23 cellular contexts compared by ENCODE assay signal in the genomic region with DNA sequence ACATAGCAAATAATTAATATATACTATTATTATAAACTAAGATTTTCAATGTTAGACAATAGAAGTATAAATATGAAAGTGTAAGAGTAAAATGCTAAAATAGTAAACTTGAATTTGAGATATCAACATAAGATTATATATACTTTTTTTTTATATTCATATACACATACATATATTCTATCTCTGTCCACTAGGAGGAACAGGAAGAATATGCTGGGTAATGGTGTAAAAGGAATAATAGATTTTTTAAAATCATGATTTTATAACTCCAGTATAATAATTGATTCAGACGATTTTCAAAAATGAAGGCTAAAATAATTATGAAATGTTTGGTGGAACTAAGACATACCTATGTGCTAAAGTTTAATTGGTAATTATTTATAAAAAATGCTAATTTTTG. TPM values are rescaled to one million over a fixed set of nuclear protein-coding genes. Genes with fewer than 3 reads are reported as not detected.
DNase-seq lines count a peak whose midpoint lies in the region; ATAC-seq and TF ChIP-seq lines count a peak whose summit lies in the region.
"Had no signal": no experiment of that assay in that cellular context is flagged by ENCODE, and none has a peak within 500 bp of the region (broad histone marks: within the 10 kb centered on the region; RNA-seq: fewer than 3 reads in every experiment).

No MANE protein-coding gene starts in this region.

- H3K27ac ChIP-seq in SK-N-SH (ENCODE audit: low read depth in 2 of 2, low read length in 1 of 2): no peak overlapping the region
- no peak overlapping the region for H3K27ac ChIP-seq in MM.1S (ENCODE audit: low read length)

- H3K36me3 Mint-ChIP-seq in chondrocyte (ENCODE audit: low read depth): peaks cover 14% of the 10 kb centered on the region
- peaks cover 19% of the 10 kb centered on the region for H3K36me3 Mint-ChIP-seq in glutamatergic neuron (ENCODE audit: unreplicated experiment)
- no peaks in the 10 kb centered on the region for H3K36me3 Mint-ChIP-seq in type B pancreatic cell
- H3K36me3 Mint-ChIP-seq: CD14-positive monocyte, IgD-negative memory B cell had no signal

- H3K9me2 ChIP-seq in SK-N-SH (no peaks in the 10 kb centered on the region), MM.1S (replicated peaks; ENCODE audit: insufficient read depth, low read length) (no peaks in the 10 kb centered on the region)

- H3K79me2 ChIP-seq in SK-N-SH (ENCODE audit: insufficient read depth) (no peaks in the 10 kb centered on the region), MM.1S (ENCODE audit: low read length) (no peaks in the 10 kb centered on the region)

- H3F3A ChIP-seq in SK-N-SH (replicated peaks; ENCODE audit: insufficient read depth): no peaks in the 10 kb centered on the region
- H3F3A ChIP-seq in MM.1S (ENCODE audit: insufficient read depth, low read length): no peaks in the 10 kb centered on the region

- H3K9ac ChIP-seq in SK-N-SH (no peak overlapping the region), MM.1S (ENCODE audit: low read length) (no peak overlapping the region)

- no peak for TF ChIP-seq RAD21 in SK-N-SH (IDR thresholded peaks at IDR 0.05; ENCODE audit: low read length)

- H3K4me1 Mint-ChIP-seq in chondrocyte (ENCODE audit: low read depth): no peaks in the 10 kb centered on the region
- no peaks in the 10 kb centered on the region for H3K4me1 Mint-ChIP-seq in glutamatergic neuron (ENCODE audit: low read depth, unreplicated experiment)
- H3K4me1 Mint-ChIP-seq in type B pancreatic cell (ENCODE audit: unreplicated experiment): no peaks in the 10 kb centered on the region
- H3K4me1 Mint-ChIP-seq: CD14-positive monocyte, GM23338, IgD-negative memory B cell had no signal

- no peak overlapping the region for H3K4me3 Mint-ChIP-seq in chondrocyte (ENCODE audit: unreplicated experiment)
- no peak overlapping the region for H3K4me3 Mint-ChIP-seq in glutamatergic neuron (ENCODE audit: unreplicated experiment)
- H3K4me3 Mint-ChIP-seq in type B pancreatic cell: no peak overlapping the region
- H3K4me3 Mint-ChIP-seq: CD14-positive monocyte, GM23338, IgD-negative memory B cell had no signal

- no peaks in the 10 kb centered on the region for H3K27me3 Mint-ChIP-seq in chondrocyte (ENCODE audit: low read depth)
- no peaks in the 10 kb centered on the region for H3K27me3 Mint-ChIP-seq in glutamatergic neuron (ENCODE audit: unreplicated experiment)
- H3K27me3 Mint-ChIP-seq in type B pancreatic cell: no peaks in the 10 kb centered on the region
- H3K27me3 Mint-ChIP-seq: IgD-negative memory B cell had no signal

- H3K4me3 ChIP-seq in SK-N-SH (ENCODE audit: low read depth in 2 of 2, low read length in 1 of 2) (no peak overlapping the region), MM.1S (ENCODE audit: low read length) (no peak overlapping the region)
- H3K4me3 ChIP-seq: GM12878, GM23338 had no signal

- H3K27ac Mint-ChIP-seq in chondrocyte (ENCODE audit: unreplicated experiment): no peak overlapping the region
- H3K27ac Mint-ChIP-seq in glutamatergic neuron (ENCODE audit: unreplicated experiment): no peak overlapping the region
- no peak overlapping the region for H3K27ac Mint-ChIP-seq in type B pancreatic cell
- H3K27ac Mint-ChIP-seq: CD14-positive monocyte, GM23338, IgD-negative memory B cell had no signal

- no peaks in the 10 kb centered on the region for H3K27me3 ChIP-seq in SK-N-SH (ENCODE audit: insufficient read depth)
- no peaks in the 10 kb centered on the region for H3K27me3 ChIP-seq in MM.1S (replicated peaks; ENCODE audit: insufficient read depth, low read length)

- no peak for DNase-seq in SK-N-SH
- DNase-seq in chondrocyte (ENCODE audit: low spot score): no peak
- DNase-seq in glutamatergic neuron: no peak
- DNase-seq in type B pancreatic cell (ENCODE audit: extremely low spot score, unreplicated experiment): no peak
- no peak for DNase-seq in MM.1S
- DNase-seq in NCI-H226: no peak
- DNase-seq: 8988T, DMS79, HCEC 1CT, MV-4-11, NCI-H1694, NCI-H2081, NCI-H2171, NCI-H524 treated with DMSO at 0.1 percent for 48 hours, NCI-H82, Right ventricle myocardium superior had no signal

- TF ChIP-seq CTCF in SK-N-SH (IDR thresholded peaks at IDR 0.05) (peak; percentile 32; the same call in 1 of the 2 replicates), chondrocyte (IDR thresholded peaks at IDR 0.05) (peak; percentile 69), glutamatergic neuron (IDR thresholded peaks at IDR 0.05; ENCODE audit: partially characterized antibody, unreplicated experiment) (peak; percentile 28), type B pancreatic cell (conservative IDR thresholded peaks at IDR 0.05) (peak; percentile 53), MM.1S (IDR thresholded peaks at IDR 0.05; ENCODE audit: low read length) (no peak)

- ATAC-seq in SK-N-SH treated with all-trans-retinoic acid at 6 μM for 48 hours (no peak), HG03354 (IDR thresholded peaks at IDR 0.05; ENCODE audit: poor library complexity, severe bottlenecking, unreplicated experiment) (no peak)
- ATAC-seq: GM12878, GM23338 had no signal

- H4K20me1 ChIP-seq in SK-N-SH (ENCODE audit: insufficient read depth) (no peaks in the 10 kb centered on the region), MM.1S (ENCODE audit: insufficient read depth, low read length) (no peaks in the 10 kb centered on the region)

- H3K4me2 ChIP-seq in SK-N-SH (no peak overlapping the region), MM.1S (ENCODE audit: low read depth, low read length) (no peak overlapping the region)
- H3K4me2 ChIP-seq: GM23338 had no signal

- H3K36me3 ChIP-seq in SK-N-SH (replicated peaks in 1 of 2; ENCODE audit: control insufficient read depth in 1 of 2, insufficient read depth in 2 of 2, low read length in 1 of 2) (no peaks in the 10 kb centered on the region), MM.1S (replicated peaks; ENCODE audit: insufficient read depth, low read length) (no peaks in the 10 kb centered on the region)

- CTCF ChIA-PET in SK-N-SH (lab: Yijun Ruan, JAX): no interaction called here

- WGBS in SK-N-SH (ENCODE audit: low lambda C conversion rate): 26% methylated on average over 1 of the region's 1 CpG

- POLR2A ChIA-PET in SK-N-SH (lab: Yijun Ruan, JAX): no interaction called here

- 0 out of 2 replicates have a peak, but pooled peaks cover 3% of the 10 kb centered on the region for H3K9me3 ChIP-seq in SK-N-SH
- H3K9me3 ChIP-seq in MM.1S (replicated peaks; ENCODE audit: insufficient read depth, low read length): no peaks in the 10 kb centered on the region

- H2AFZ ChIP-seq in SK-N-SH (ENCODE audit: low read depth) (no peak overlapping the region), MM.1S (ENCODE audit: low read length) (no peak overlapping the region)
- H2AFZ ChIP-seq: GM23338 had no signal

- H3K9me3 Mint-ChIP-seq in chondrocyte (ENCODE audit: low read depth) (peaks cover 32% of the 10 kb centered on the region), glutamatergic neuron (ENCODE audit: unreplicated experiment) (peaks cover 10% of the 10 kb centered on the region), type B pancreatic cell (peaks cover 7% of the 10 kb centered on the region)

- TF ChIP-seq EP300 in SK-N-SH (IDR thresholded peaks at IDR 0.05; ENCODE audit: borderline replicate concordance in 1 of 2, low read depth in 1 of 2, low read length in 1 of 2): no peak

- H3K4me1 ChIP-seq in SK-N-SH (ENCODE audit: control insufficient read depth in 1 of 2, insufficient read depth in 2 of 2, low read depth in 1 of 2, low read length in 1 of 2): no peaks in the 10 kb centered on the region
- no peaks in the 10 kb centered on the region for H3K4me1 ChIP-seq in MM.1S (ENCODE audit: low read length)

TF ChIP-seq in SK-N-SH, 30 proteins besides CTCF, POLR2A, EP300 and RAD21 (continues in another document):
- no peak for TF ChIP-seq SIN3A (IDR thresholded peaks at IDR 0.05; ENCODE audit: borderline replicate concordance, low read depth, low read length)
- TF ChIP-seq NFIC (IDR thresholded peaks at IDR 0.05; ENCODE audit: borderline replicate concordance): no peak
- TF ChIP-seq RXRA (IDR thresholded peaks at IDR 0.05; ENCODE audit: borderline replicate concordance, low read depth): no peak
- TF ChIP-seq GABPA (IDR thresholded peaks at IDR 0.05; ENCODE audit: low read depth): no peak
- TF ChIP-seq RCOR1 (IDR thresholded peaks at IDR 0.05; ENCODE audit: low read length): no peak
- TF ChIP-seq FOSL2 (IDR thresholded peaks at IDR 0.05; ENCODE audit: borderline replicate concordance, low read depth): no peak
- TF ChIP-seq MEF2A (IDR thresholded peaks at IDR 0.05; ENCODE audit: borderline replicate concordance, low read depth): no peak
- no peak for TF ChIP-seq SMC3 (IDR thresholded peaks at IDR 0.05; ENCODE audit: low read depth, low read length)
- TF ChIP-seq EZH2phosphoT487 (IDR thresholded peaks at IDR 0.05; ENCODE audit: borderline replicate concordance, low read depth): no peak
- no peak for TF ChIP-seq MXI1 (IDR thresholded peaks at IDR 0.05; ENCODE audit: low read depth, low read length)
- TF ChIP-seq FOXJ3 (CRISPR knock-in tag; IDR thresholded peaks at IDR 0.05): no peak
- TF ChIP-seq RFX5 (IDR thresholded peaks at IDR 0.05; ENCODE audit: low read length): no peak

TF ChIP-seq in SK-N-SH treated with all-trans-retinoic acid at 6 μM for 48 hours, 23 proteins besides CTCF, POLR2A, EP300 and RAD21 (continues in another document):
- TF ChIP-seq, protein P1, sequence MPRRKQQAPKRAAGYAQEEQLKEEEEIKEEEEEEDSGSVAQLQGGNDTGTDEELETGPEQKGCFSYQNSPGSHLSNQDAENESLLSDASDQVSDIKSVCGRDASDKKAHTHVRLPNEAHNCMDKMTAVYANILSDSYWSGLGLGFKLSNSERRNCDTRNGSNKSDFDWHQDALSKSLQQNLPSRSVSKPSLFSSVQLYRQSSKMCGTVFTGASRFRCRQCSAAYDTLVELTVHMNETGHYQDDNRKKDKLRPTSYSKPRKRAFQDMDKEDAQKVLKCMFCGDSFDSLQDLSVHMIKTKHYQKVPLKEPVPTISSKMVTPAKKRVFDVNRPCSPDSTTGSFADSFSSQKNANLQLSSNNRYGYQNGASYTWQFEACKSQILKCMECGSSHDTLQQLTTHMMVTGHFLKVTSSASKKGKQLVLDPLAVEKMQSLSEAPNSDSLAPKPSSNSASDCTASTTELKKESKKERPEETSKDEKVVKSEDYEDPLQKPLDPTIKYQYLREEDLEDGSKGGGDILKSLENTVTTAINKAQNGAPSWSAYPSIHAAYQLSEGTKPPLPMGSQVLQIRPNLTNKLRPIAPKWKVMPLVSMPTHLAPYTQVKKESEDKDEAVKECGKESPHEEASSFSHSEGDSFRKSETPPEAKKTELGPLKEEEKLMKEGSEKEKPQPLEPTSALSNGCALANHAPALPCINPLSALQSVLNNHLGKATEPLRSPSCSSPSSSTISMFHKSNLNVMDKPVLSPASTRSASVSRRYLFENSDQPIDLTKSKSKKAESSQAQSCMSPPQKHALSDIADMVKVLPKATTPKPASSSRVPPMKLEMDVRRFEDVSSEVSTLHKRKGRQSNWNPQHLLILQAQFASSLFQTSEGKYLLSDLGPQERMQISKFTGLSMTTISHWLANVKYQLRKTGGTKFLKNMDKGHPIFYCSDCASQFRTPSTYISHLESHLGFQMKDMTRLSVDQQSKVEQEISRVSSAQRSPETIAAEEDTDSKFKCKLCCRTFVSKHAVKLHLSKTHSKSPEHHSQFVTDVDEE (CRISPR knock-in tag; IDR thresholded peaks at IDR 0.05): no peak

RNA-seq across cellular contexts. Expression of a gene that starts 37.7 kb away (rescaled TPM):
- polyA plus RNA-seq in SK-N-SH (2012; rRNA removed): 0.05 and 0.10 TPM in 2 replicates
- 0.04 and 0.08 TPM in 2 replicates for polyA plus RNA-seq in SK-N-SH (2012; cell fraction: cytosol; rRNA removed)
- 0.06 TPM in 1 of 2 replicates, not detected in the other for polyA plus RNA-seq in SK-N-SH (2012; cell fraction: nucleus; rRNA removed)
- total RNA-seq in chondrocyte (0.60 to 3.8 TPM (median 0.72 TPM) in 3 replicates), glutamatergic neuron (ENCODE audit: unreplicated experiment) (1.2 TPM), type B pancreatic cell (ENCODE audit: low replicate concordance) (0.41 and 1.0 TPM in 2 replicates)
- total RNA-seq: GM12878, OCI-LY7 had no signal
- polyA plus RNA-seq: CD14-positive monocyte, IgD-negative memory B cell had no signal
